22 cellular contexts compared by ENCODE assay signal in genomic region chr14:55893695-55894094, GRCh38.
"Had no signal": no experiment of that assay in that cellular context is flagged by ENCODE, and none has a peak within 500 bp of the region (broad histone marks: within the 10 kb centered on the region; RNA-seq: fewer than 3 reads in every experiment).

No MANE protein-coding gene starts in this region.

- H3K36me3 ChIP-seq: breast epithelium, esophagus squamous epithelium, lower lobe of right lung, stomach had no signal

- H3K4me3 ChIP-seq: breast epithelium, esophagus squamous epithelium, lower lobe of right lung, skin epidermis, stomach had no signal

- H3K27ac ChIP-seq: breast epithelium, esophagus squamous epithelium, foreskin keratinocyte, lower lobe of right lung, skin epidermis, stomach had no signal

- H3K27me3 ChIP-seq: breast epithelium, esophagus squamous epithelium, stomach had no signal

- H3K4me1 ChIP-seq: breast epithelium, foreskin keratinocyte, lower lobe of right lung had no signal

- DNase-seq: activated B cell treated with CpG ODN at 0.5 μM for 24 hours; activated CD4-positive, alpha-beta T cell treated with anti-CD3 and anti-CD28 coated beads for 4 hours; activated CD8-positive, alpha-beta T cell treated with anti-CD3 and anti-CD28 coated beads, Interleukin-2, amount 10 ng/mL, durations not matched to agents 7 days and 5 days; activated naive CD4-positive, alpha-beta T cell treated with anti-CD3 and anti-CD28 coated beads for 36 hours; activated T-cell treated with anti-CD3 and anti-CD28 coated beads, Interleukin-2, amount 50 U/mL, for 4 hours; effector memory CD4-positive, alpha-beta T cell; esophagus squamous epithelium; foreskin keratinocyte; glutamatergic neuron; hippocampal formation; islet precursor cell; left colon; lower lobe of right lung; retina; stimulated activated CD4-positive, alpha-beta T cell treated with anti-CD3 and anti-CD28 coated beads, Interleukin-15, amount 100 ng/mL, for 24 hours; stimulated activated CD4-positive, alpha-beta T cell treated with anti-CD3 and anti-CD28 coated beads, Interleukin-2, amount 100 ng/mL, for 48 hours; stomach; T-cell had no signal

- H3K9me3 ChIP-seq: breast epithelium, esophagus squamous epithelium, lower lobe of right lung, stomach had no signal

- ATAC-seq: activated CD8-positive, alpha-beta T cell treated with anti-CD3 and anti-CD28 coated beads, Interleukin-2, amount 10 ng/mL, durations not matched to agents 7 days and 5 days; activated T-cell treated with anti-CD3 and anti-CD28 coated beads, Interleukin-2, amount 50 U/mL, for 4 hours; foreskin keratinocyte; left colon; lower lobe of right lung; natural killer cell treated with Interleukin-12 subunit alpha and Interleukin-12 subunit beta and Interleukin-15 and Interleukin-18, amount 100 ng/mL, for 72 hours; SK-N-SH treated with all-trans-retinoic acid at 6 μM for 48 hours; T-cell had no signal
